ENCODE assay signal across 10 cellular contexts in genomic region chr17:74361613-74362391, GRCh38. TPM values are rescaled to one million over a fixed set of nuclear protein-coding genes. Genes with fewer than 3 reads are reported as not detected.
DNase-seq lines count a peak whose midpoint lies in the region; ATAC-seq, FAIRE-seq and TF ChIP-seq lines count a peak whose summit lies in the region.
"Had no signal": no experiment of that assay in that cellular context is flagged by ENCODE, and none has a peak within 500 bp of the region (broad histone marks: within the 10 kb centered on the region; RNA-seq: fewer than 3 reads in every experiment).

A gene with protein sequence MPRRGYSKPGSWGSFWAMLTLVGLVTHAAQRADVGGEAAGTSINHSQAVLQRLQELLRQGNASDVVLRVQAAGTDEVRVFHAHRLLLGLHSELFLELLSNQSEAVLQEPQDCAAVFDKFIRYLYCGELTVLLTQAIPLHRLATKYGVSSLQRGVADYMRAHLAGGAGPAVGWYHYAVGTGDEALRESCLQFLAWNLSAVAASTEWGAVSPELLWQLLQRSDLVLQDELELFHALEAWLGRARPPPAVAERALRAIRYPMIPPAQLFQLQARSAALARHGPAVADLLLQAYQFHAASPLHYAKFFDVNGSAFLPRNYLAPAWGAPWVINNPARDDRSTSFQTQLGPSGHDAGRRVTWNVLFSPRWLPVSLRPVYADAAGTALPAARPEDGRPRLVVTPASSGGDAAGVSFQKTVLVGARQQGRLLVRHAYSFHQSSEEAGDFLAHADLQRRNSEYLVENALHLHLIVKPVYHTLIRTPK (minus strand): TSS chr17:74361868. CDS start chr17:74361819, 49 bp downstream.

- peak; percentile 92 for ATAC-seq in GM12878
- ATAC-seq in HG03457 (IDR thresholded peaks at IDR 0.05; ENCODE audit: unreplicated experiment): no peak

- peak; percentile 30 for TF ChIP-seq CTCF in OCI-LY3 (IDR thresholded peaks at IDR 0.05; ENCODE audit: low read depth, low read length)
- TF ChIP-seq CTCF in GM12878 (IDR thresholded peaks at IDR 0.05 in 2 of 3, conservative IDR thresholded peaks at IDR 0.05 in 1 of 3; ENCODE audit: control insufficient read depth in 2 of 3, extremely low read depth in 1 of 3, insufficient read depth in 1 of 3, low read depth in 3 of 3, low read length in 3 of 3): peak; percentile 45 to 62 (median 54)

- H3K79me2 ChIP-seq in OCI-LY3 (ENCODE audit: low read length) (no peaks in the 10 kb centered on the region), GM12878 (ENCODE audit: control insufficient read depth, insufficient read depth, low read length) (no peaks in the 10 kb centered on the region)

- POLR2A ChIA-PET in GM12878 (lab: Charles Lee): no interaction called here

- H3K27ac ChIP-seq in OCI-LY3 (ENCODE audit: low read length) (no peak within 1 kb of the TSS), GM12878 (ENCODE audit: control insufficient read depth, insufficient read depth) (no peak within 1 kb of the TSS)

- DNase-seq in stimulated activated CD4-positive, alpha-beta T cell treated with anti-CD3 and anti-CD28 coated beads, Interleukin-12 subunit alpha, Interleukin-12 subunit beta, amount 100 ng/mL, for 4 hours: peak; percentile 27
- no peak for DNase-seq in stimulated activated CD4-positive, alpha-beta T cell treated with anti-CD3 and anti-CD28 coated beads, Interleukin-1b, Interleukin-23, amount 100 ng/mL, for 48 hours
- DNase-seq in GM12878 (ENCODE audit: low read depth, low spot score) (no peak), inferior parietal cortex (ENCODE audit: extremely low spot score) (peak; percentile 43), NCI-H187 treated with DMSO at 0.1 percent for 48 hours (lab: John Stamatoyannopoulos, UW) (no peak)
- peak; percentile 9 for DNase-seq in stimulated activated CD8-positive, alpha-beta memory T cell treated with anti-CD3 and anti-CD28 coated beads, Interleukin-12 subunit alpha, Interleukin-12 subunit beta, amount 100 ng/mL, for 1 hour (ENCODE audit: low read depth)

- H4K20me1 ChIP-seq in OCI-LY3 (ENCODE audit: insufficient read depth, low read length) (no peaks in the 10 kb centered on the region), GM12878 (ENCODE audit: control insufficient read depth, insufficient read depth) (no peaks in the 10 kb centered on the region; the same call in 1 of the 2 replicates)

- no peak for TF ChIP-seq EP300 in GM12878 (IDR thresholded peaks at IDR 0.05; ENCODE audit: borderline replicate concordance in 1 of 2, control insufficient read depth in 1 of 2, low read depth in 2 of 2, low read length in 2 of 2)

- FAIRE-seq in GM12878 (lab: Jason Lieb, UNC): no peak
- FAIRE-seq: astrocyte, GM18507 had no signal

- CTCF ChIA-PET in GM12878 (lab: Yijun Ruan, JAX): interaction anchor here (0.6 to 3.2 kb wide), 14 partner anchors 17 to 272 kb away, joined by 3 to 10 read pairs (median 3); partner anchors contain the start of gene RPL38

- peak; percentile 45; the same call in 1 of the 2 replicates for TF ChIP-seq RAD21 in GM12878 (IDR thresholded peaks at IDR 0.05; ENCODE audit: insufficient read depth, low read depth, low read length)

- H3K27me3 ChIP-seq in OCI-LY3 (ENCODE audit: low read depth, low read length): no peaks in the 10 kb centered on the region
- peaks cover 2% of the 10 kb centered on the region in 2 experiments; a peak in 3 of 4 replicates for H3K27me3 ChIP-seq in GM12878 (replicated peaks in 1 of 2; ENCODE audit: control insufficient read depth in 2 of 2, insufficient read depth in 2 of 2, low read length in 1 of 2)

- H3K4me1 ChIP-seq in OCI-LY3 (ENCODE audit: low read length) (no peaks in the 10 kb centered on the region), GM12878 (ENCODE audit: control insufficient read depth, insufficient read depth, low read length) (no peaks in the 10 kb centered on the region)

- SMC1A ChIA-PET in GM12878 (lab: Charles Lee; ENCODE audit: uncharacterized antibody, unreplicated experiment): interaction anchor here (0.9 kb wide), 1 partner anchor 77 kb away, joined by 4 read pairs; no protein-coding TSS in a partner anchor

- TF ChIP-seq POLR2A in GM12878 (IDR thresholded peaks at IDR 0.05; ENCODE audit: low read depth, low read length): no peak

- H3K9me3 ChIP-seq in OCI-LY3 (ENCODE audit: insufficient read depth, low read length) (no peaks in the 10 kb centered on the region), GM12878 (replicated peaks; ENCODE audit: control insufficient read depth, insufficient read depth, low read length) (no peaks in the 10 kb centered on the region)

- H3K4me3 ChIP-seq in OCI-LY3 (ENCODE audit: low read length) (no peak within 1 kb of the TSS), GM12878 (no peak within 1 kb of the TSS)

- in situ Hi-C loops in GM12878 (cut with MboI): no loop called here

- H3K4me2 ChIP-seq in OCI-LY3 (ENCODE audit: low read length): no peak within 1 kb of the TSS
- H3K4me2 ChIP-seq in GM12878 (ENCODE audit: control insufficient read depth, insufficient read depth): no peak within 1 kb of the TSS

- H2AFZ ChIP-seq in OCI-LY3 (ENCODE audit: low read depth, low read length) (no peak within 1 kb of the TSS), GM12878 (ENCODE audit: control insufficient read depth, low read depth, low read length) (no peak within 1 kb of the TSS)

- BruUV-seq in GM12878 (replicated peaks; lab: Mats Ljungman, UMichigan): no TSS peak

- intact Hi-C loops in GM12878 (cut with micrococcal nuclease; ENCODE audit: unreplicated experiment): loop anchor here (2.0 kb wide), 1 partner anchor 151 kb away; no protein-coding TSS in a partner anchor

- H3K9ac ChIP-seq in OCI-LY3 (ENCODE audit: low read length) (no peak within 1 kb of the TSS), GM12878 (ENCODE audit: control insufficient read depth, insufficient read depth, low read length) (no peak within 1 kb of the TSS)

- WGBS in GM12878 (ENCODE audit: insufficient coverage, insufficient replicate concordance, low lambda C conversion rate, missing lambda C conversion rate): 37% methylated on average over 23 of the region's 23 CpGs

- H3K36me3 ChIP-seq in OCI-LY3 (replicated peaks; ENCODE audit: low read depth, low read length) (no peaks in the 10 kb centered on the region), GM12878 (ENCODE audit: control insufficient read depth in 2 of 2, insufficient read depth in 2 of 2, low read length in 1 of 2) (no peaks in the 10 kb centered on the region)

- RAD21 ChIA-PET in GM12878 (lab: Charles Lee; ENCODE audit: unreplicated experiment): interaction anchor here (1.0 to 1.9 kb wide), 4 partner anchors 61 to 162 kb away, joined by 3 to 6 read pairs (median 3); partner anchors contain the start of gene TTYH2

TF ChIP-seq in GM12878, 131 proteins besides CTCF, POLR2A, EP300 and RAD21:
- TF ChIP-seq IKZF1 (conservative IDR thresholded peaks at IDR 0.05): no peak
- peak; percentile 23; the same call in 1 of the 2 replicates for TF ChIP-seq SMC3 (IDR thresholded peaks at IDR 0.05; ENCODE audit: borderline replicate concordance, low read length)
- TF ChIP-seq MAX (IDR thresholded peaks at IDR 0.05; ENCODE audit: low read depth, low read length): no peak
- TF ChIP-seq, protein P1, sequence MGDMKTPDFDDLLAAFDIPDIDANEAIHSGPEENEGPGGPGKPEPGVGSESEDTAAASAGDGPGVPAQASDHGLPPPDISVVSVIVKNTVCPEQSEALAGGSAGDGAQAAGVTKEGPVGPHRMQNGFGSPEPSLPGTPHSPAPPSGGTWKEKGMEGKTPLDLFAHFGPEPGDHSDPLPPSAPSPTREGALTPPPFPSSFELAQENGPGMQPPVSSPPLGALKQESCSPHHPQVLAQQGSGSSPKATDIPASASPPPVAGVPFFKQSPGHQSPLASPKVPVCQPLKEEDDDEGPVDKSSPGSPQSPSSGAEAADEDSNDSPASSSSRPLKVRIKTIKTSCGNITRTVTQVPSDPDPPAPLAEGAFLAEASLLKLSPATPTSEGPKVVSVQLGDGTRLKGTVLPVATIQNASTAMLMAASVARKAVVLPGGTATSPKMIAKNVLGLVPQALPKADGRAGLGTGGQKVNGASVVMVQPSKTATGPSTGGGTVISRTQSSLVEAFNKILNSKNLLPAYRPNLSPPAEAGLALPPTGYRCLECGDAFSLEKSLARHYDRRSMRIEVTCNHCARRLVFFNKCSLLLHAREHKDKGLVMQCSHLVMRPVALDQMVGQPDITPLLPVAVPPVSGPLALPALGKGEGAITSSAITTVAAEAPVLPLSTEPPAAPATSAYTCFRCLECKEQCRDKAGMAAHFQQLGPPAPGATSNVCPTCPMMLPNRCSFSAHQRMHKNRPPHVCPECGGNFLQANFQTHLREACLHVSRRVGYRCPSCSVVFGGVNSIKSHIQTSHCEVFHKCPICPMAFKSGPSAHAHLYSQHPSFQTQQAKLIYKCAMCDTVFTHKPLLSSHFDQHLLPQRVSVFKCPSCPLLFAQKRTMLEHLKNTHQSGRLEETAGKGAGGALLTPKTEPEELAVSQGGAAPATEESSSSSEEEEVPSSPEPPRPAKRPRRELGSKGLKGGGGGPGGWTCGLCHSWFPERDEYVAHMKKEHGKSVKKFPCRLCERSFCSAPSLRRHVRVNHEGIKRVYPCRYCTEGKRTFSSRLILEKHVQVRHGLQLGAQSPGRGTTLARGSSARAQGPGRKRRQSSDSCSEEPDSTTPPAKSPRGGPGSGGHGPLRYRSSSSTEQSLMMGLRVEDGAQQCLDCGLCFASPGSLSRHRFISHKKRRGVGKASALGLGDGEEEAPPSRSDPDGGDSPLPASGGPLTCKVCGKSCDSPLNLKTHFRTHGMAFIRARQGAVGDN (IDR thresholded peaks at IDR 0.05): no peak

RNA-seq across cellular contexts. Expression of the gene that starts here (rescaled TPM):
- total RNA-seq in GM12878 (2013; cell fraction: nucleolus; rRNA removed): not detected in 2 replicates
- total RNA-seq in GM12878 (2014; rRNA removed): not detected in 2 replicates
- not detected in 2 replicates for total RNA-seq in GM12878 (2014; rRNA removed; fragmentation: Illumina TruSeq; extraction: Trizol)
- total RNA-seq in GM12878 (2021): not detected in 2 replicates
- polyA plus RNA-seq in GM12878 (2011; ENCODE audit: low read depth): not detected
- not detected in 2 replicates for polyA plus RNA-seq in GM12878 (2011; rRNA removed)
- polyA plus RNA-seq in GM12878 (2011; cell fraction: cytosol; rRNA removed): not detected in 2 replicates
- polyA plus RNA-seq in GM12878 (2011; cell fraction: nucleus; rRNA removed): not detected in 2 replicates
- polyA plus RNA-seq in GM12878 (2012): not detected in 2 replicates
- polyA plus RNA-seq in GM12878 (2014; fragmentation: Illumina TruSeq; extraction: Trizol): not detected in 2 replicates
- polyA plus RNA-seq in GM12878 (2014; fragmentation: Nextera tagmentation; extraction: Ambion mirVana): not detected
- not detected in 2 replicates for polyA plus RNA-seq in GM12878 (2014; rRNA removed)
- polyA plus RNA-seq in GM12878 (2016; fragmentation: Nextera tagmentation; extraction: Ambion mirVana): not detected
- polyA minus RNA-seq in GM12878 (2011; rRNA and poly(A)+ RNA removed): not detected in 2 replicates
- polyA minus RNA-seq in GM12878 (2011; cell fraction: cytosol; rRNA and poly(A)+ RNA removed): not detected in 2 replicates
- not detected in 2 replicates for polyA minus RNA-seq in GM12878 (2011; cell fraction: nucleus; rRNA and poly(A)+ RNA removed)
- total RNA-seq: astrocyte had no signal

Comparison
In these comparisons a context has a peak if more than half of its experiments do, and no peak if none do; other contexts are left out.
1. DNase-seq: peak in stimulated activated CD4-positive, alpha-beta T cell treated with anti-CD3 and anti-CD28 coated beads, Interleukin-12 subunit alpha, Interleukin-12 subunit beta, amount 100 ng/mL, for 4 hours (single experiment), inferior parietal cortex (single experiment) and stimulated activated CD8-positive, alpha-beta memory T cell treated with anti-CD3 and anti-CD28 coated beads, Interleukin-12 subunit alpha, Interleukin-12 subunit beta, amount 100 ng/mL, for 1 hour (single experiment); none in stimulated activated CD4-positive, alpha-beta T cell treated with anti-CD3 and anti-CD28 coated beads, Interleukin-1b, Interleukin-23, amount 100 ng/mL, for 48 hours (single experiment), GM12878 (single experiment) and NCI-H187 treated with DMSO at 0.1 percent for 48 hours (single experiment).
2. Peak in ATAC-seq in GM12878; RNA of the gene not detected or under 1 TPM.